ENCODE assay signal across 12 cellular contexts in the genomic region with DNA sequence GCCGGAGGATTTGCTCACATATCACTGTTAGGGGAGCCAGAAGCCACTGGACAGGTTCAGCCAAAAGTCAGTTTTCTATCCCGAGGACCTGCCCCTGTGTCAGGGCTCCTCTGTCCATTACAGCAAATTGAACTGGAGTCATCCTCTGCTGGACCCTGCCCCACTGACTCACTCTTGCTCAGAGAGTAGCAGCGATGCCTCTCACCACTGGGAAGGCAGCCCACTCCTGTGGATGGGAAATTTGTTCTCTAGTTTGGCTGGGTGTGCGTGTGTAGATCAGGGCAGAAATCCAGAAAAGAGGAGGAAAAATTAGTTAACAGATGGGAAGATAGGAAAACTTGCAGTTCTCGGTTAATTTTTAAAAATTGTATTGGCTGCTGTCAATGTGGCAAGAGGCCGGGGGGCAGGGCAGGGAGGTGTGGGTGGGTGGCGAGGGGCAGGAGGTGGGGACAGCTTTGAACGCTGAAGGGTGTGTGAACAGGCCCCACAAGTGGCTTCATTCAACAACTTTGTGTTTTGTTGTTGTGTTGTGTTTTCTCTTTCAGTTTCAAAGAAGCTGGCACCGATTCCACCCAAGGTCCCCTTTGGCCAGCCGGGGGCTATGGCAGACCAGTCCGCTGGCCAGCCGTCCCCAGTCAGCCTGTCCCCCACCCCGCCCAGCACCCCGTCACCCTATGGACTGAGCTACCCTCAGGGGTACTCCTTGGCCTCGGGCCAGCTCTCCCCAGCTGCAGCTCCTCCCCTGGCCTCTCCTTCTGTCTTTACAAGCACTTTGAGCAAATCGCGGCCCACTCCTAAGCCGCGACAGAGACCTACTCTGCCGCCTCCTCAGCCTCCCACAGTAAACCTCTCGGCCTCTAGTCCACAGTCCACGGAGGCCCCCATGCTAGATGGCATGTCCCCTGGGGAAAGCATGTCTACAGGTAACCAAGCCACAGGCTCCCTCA. TPM values are rescaled to one million over a fixed set of nuclear protein-coding genes. Genes with fewer than 3 reads are reported as not detected.
DNase-seq lines count a peak whose midpoint lies in the region; ATAC-seq and TF ChIP-seq lines count a peak whose summit lies in the region.
"Had no signal": no experiment of that assay in that cellular context is flagged by ENCODE, and none has a peak within 500 bp of the region (broad histone marks: within the 10 kb centered on the region; RNA-seq: fewer than 3 reads in every experiment).

No MANE protein-coding gene starts in this region.

- H2AFZ ChIP-seq in fibroblast of lung (ENCODE audit: low read length) (peak overlapping the region; percentile 45), neural progenitor cell (replicated peaks) (no peak overlapping the region)

- H3K4me1 Mint-ChIP-seq in neural progenitor cell = peaks cover 25% of the 10 kb centered on the region

- H3F3A ChIP-seq in neural progenitor cell (ENCODE audit: low read depth) = peaks cover 19% of the 10 kb centered on the region

- DNase-seq in ACHN = peak; percentile 20
- peak; percentile 87 for DNase-seq in NCI-H1694 treated with DMSO at 0.1 percent for 48 hours (lab: John Stamatoyannopoulos, UW)
- DNase-seq in fibroblast of lung (ENCODE audit: low read depth in 2 of 2) = peak; percentile 97
- no peak for DNase-seq in neural progenitor cell (ENCODE audit: low spot score)
- DNase-seq in NK-92 (lab: John Stamatoyannopoulos, UW; ENCODE audit: unreplicated experiment) = no peak
- no peak for DNase-seq in NCI-H2107 (lab: John Stamatoyannopoulos, UW)
- DNase-seq in NCI-H187 treated with DMSO at 0.1 percent for 48 hours (lab: John Stamatoyannopoulos, UW) = no peak
- DNase-seq: activated CD8-positive, alpha-beta memory T cell treated with anti-CD3 and anti-CD28 coated beads, Interleukin-2, amount 10 ng/mL, durations not matched to agents 7 days and 5 days; mesendoderm; SIG-M5 had no signal

- peaks cover 2% of the 10 kb centered on the region for H3K9me3 Mint-ChIP-seq in neural progenitor cell

- peak overlapping the region; percentile 75 for H3K27ac ChIP-seq in fibroblast of lung (ENCODE audit: insufficient read depth, low read length)
- no peak overlapping the region for H3K27ac ChIP-seq in neural progenitor cell

- peaks cover 4% of the 10 kb centered on the region for H3K36me3 Mint-ChIP-seq in neural progenitor cell
- H3K36me3 Mint-ChIP-seq: activated CD8-positive, alpha-beta memory T cell treated with anti-CD3 and anti-CD28 coated beads, Interleukin-2, amount 10 ng/mL, durations not matched to agents 7 days and 5 days; CD14-positive monocyte had no signal

- H3K4me2 ChIP-seq in fibroblast of lung (ENCODE audit: extremely low read depth, insufficient read depth, low read length) (peak overlapping the region; percentile 75), neural progenitor cell (no peak overlapping the region)

- H3K9ac ChIP-seq in fibroblast of lung (ENCODE audit: insufficient read depth, low read length) = no peak overlapping the region
- H3K9ac ChIP-seq in neural progenitor cell = no peak overlapping the region

- no peaks in the 10 kb centered on the region for H3K9me3 ChIP-seq in fibroblast of lung (ENCODE audit: control insufficient read depth, insufficient read depth, low read depth, low read length)
- H3K9me3 ChIP-seq in neural progenitor cell (ENCODE audit: low read depth) = no peaks in the 10 kb centered on the region

- ATAC-seq in HG03135 (IDR thresholded peaks at IDR 0.05; ENCODE audit: unreplicated experiment) = no peak
- ATAC-seq: activated CD8-positive, alpha-beta memory T cell treated with anti-CD3 and anti-CD28 coated beads, Interleukin-2, amount 10 ng/mL, durations not matched to agents 7 days and 5 days had no signal

- H3K36me3 ChIP-seq in fibroblast of lung (ENCODE audit: control insufficient read depth, insufficient read depth, low read length) (no peaks in the 10 kb centered on the region), neural progenitor cell (no peaks in the 10 kb centered on the region)

- peak overlapping the region; percentile 88 for H3K27ac Mint-ChIP-seq in neural progenitor cell
- H3K27ac Mint-ChIP-seq: activated CD8-positive, alpha-beta memory T cell treated with anti-CD3 and anti-CD28 coated beads, Interleukin-2, amount 10 ng/mL, durations not matched to agents 7 days and 5 days had no signal

- H3K4me1 ChIP-seq in fibroblast of lung (ENCODE audit: control insufficient read depth, extremely low read depth, insufficient read depth, low read length) = peaks cover 8% of the 10 kb centered on the region
- H3K4me1 ChIP-seq in neural progenitor cell = peaks cover 28% of the 10 kb centered on the region

- H3K27me3 Mint-ChIP-seq in neural progenitor cell (ENCODE audit: insufficient read depth, low read depth) = peaks cover 10% of the 10 kb centered on the region
- H3K27me3 Mint-ChIP-seq: activated CD8-positive, alpha-beta memory T cell treated with anti-CD3 and anti-CD28 coated beads, Interleukin-2, amount 10 ng/mL, durations not matched to agents 7 days and 5 days had no signal

- no peak for TF ChIP-seq CTCF in fibroblast of lung (conservative IDR thresholded peaks at IDR 0.05 in 1 of 2, IDR thresholded peaks at IDR 0.05 in 1 of 2; ENCODE audit: low read depth in 1 of 2, low read length in 2 of 2)
- no peak for TF ChIP-seq CTCF in neural progenitor cell (IDR thresholded peaks at IDR 0.05)

- H3K27me3 ChIP-seq in fibroblast of lung (ENCODE audit: control insufficient read depth, insufficient read depth, low read length) = no peaks in the 10 kb centered on the region
- no peaks in the 10 kb centered on the region for H3K27me3 ChIP-seq in neural progenitor cell

- H4K20me1 ChIP-seq in fibroblast of lung (ENCODE audit: control insufficient read depth, extremely low read depth, insufficient read depth, low read length) (no peaks in the 10 kb centered on the region), neural progenitor cell (ENCODE audit: low read depth) (no peaks in the 10 kb centered on the region)

- H3K4me3 ChIP-seq in fibroblast of lung (replicated peaks in 1 of 4; ENCODE audit: control extremely low read depth in 1 of 4, insufficient read depth in 1 of 4, low read depth in 3 of 4, low read length in 4 of 4) (peak overlapping the region in 3 of 4 experiments; percentile 3 to 29 (median 19)), neural progenitor cell (no peak overlapping the region)

- no peak overlapping the region for H3K4me3 Mint-ChIP-seq in neural progenitor cell
- H3K4me3 Mint-ChIP-seq: activated CD8-positive, alpha-beta memory T cell treated with anti-CD3 and anti-CD28 coated beads, Interleukin-2, amount 10 ng/mL, durations not matched to agents 7 days and 5 days; CD14-positive monocyte had no signal

- H3K79me2 ChIP-seq in fibroblast of lung (ENCODE audit: control insufficient read depth, insufficient read depth, low read length) = no peaks in the 10 kb centered on the region
- H3K79me2 ChIP-seq in neural progenitor cell (ENCODE audit: low read depth) = no peaks in the 10 kb centered on the region

- in situ Hi-C loops in ACHN (cut with HindIII; ENCODE audit: low pct_ligation_motif_present, low pct_unique_long_range_greater_than_20kb, low sequenced_read_pairs) = no loop called here

RNA-seq across cellular contexts. Expression of a gene that starts 33.6 kb away (rescaled TPM):
- total RNA-seq in fibroblast of lung = 37.5 and 47.2 TPM in 2 replicates
- 36.9 and 61.3 TPM in 2 replicates for polyA plus RNA-seq in fibroblast of lung
- polyA plus RNA-seq in fibroblast of lung (2012) = 31.8 and 49.3 TPM in 2 replicates
- polyA minus RNA-seq in fibroblast of lung (ENCODE audit: low replicate concordance) = 69.8 and 132 TPM in 2 replicates
- total RNA-seq in neural progenitor cell (ENCODE audit: low replicate concordance) = 70.5 and 82.3 TPM in 2 replicates

Comparison
In these comparisons a context has a peak if more than half of its experiments do, and no peak if none do; other contexts are left out.
1. DNase-seq: peak in ACHN (single experiment), NCI-H1694 treated with DMSO at 0.1 percent for 48 hours (single experiment) and fibroblast of lung (2 of 2); none in neural progenitor cell (single experiment), NK-92 (single experiment), NCI-H2107 (single experiment) and NCI-H187 treated with DMSO at 0.1 percent for 48 hours (single experiment).